23 cellular contexts compared by ENCODE assay signal in genomic region chr7:114589436-114589835, GRCh38.
A peak's percentile ranks its signal among the peaks of the same experiment; 100 is the strongest.
DNase-seq lines count a peak whose midpoint lies in the region; TF ChIP-seq lines count a peak whose summit lies in the region.
"Had no signal": no experiment of that assay in that cellular context is flagged by ENCODE, and none has a peak within 500 bp of the region (broad histone marks: within the 10 kb centered on the region; RNA-seq: fewer than 3 reads in every experiment).

No MANE protein-coding gene starts in this region.

- DNase-seq in HAP-1 (ENCODE audit: low spot score in 2 of 2) (peak; percentile 29 to 59), NCI-H69 (lab: John Stamatoyannopoulos, UW) (peak; percentile 97), foreskin melanocyte (peak; percentile 6), neural progenitor cell (ENCODE audit: low spot score) (peak; percentile 37), activated gamma-delta T cell treated with Interleukin-2 at 50 U/mL for 16 hours (no peak), NOMO-1 treated with DMSO at 0.1 percent for 48 hours (lab: John Stamatoyannopoulos, UW; ENCODE audit: unreplicated experiment) (no peak), H7 (no peak)
- no peak for DNase-seq in central memory CD4-positive, alpha-beta T cell
- DNase-seq: Caco-2; CD8-positive, alpha-beta T cell; DMS79 treated with DMSO at 0.1 percent for 48 hours; H9; MM.1S; NCI-H2029; NCI-H2227 treated with DMSO at 0.1 percent for 48 hours; NCI-H774; SHP77 treated with DMSO at 0.1 percent for 48 hours; SK-N-SH had no signal

- H3K4me3 Mint-ChIP-seq in neural progenitor cell, result no peak overlapping the region
- H3K4me3 Mint-ChIP-seq: B cell; CD8-positive, alpha-beta T cell; H9; IgD-negative memory B cell had no signal

- H3K27me3 ChIP-seq in HAP-1 (ENCODE audit: low read depth) (no peaks in the 10 kb centered on the region), neural progenitor cell (no peaks in the 10 kb centered on the region), H7 (ENCODE audit: control insufficient read depth, insufficient read depth, low read length) (no peaks in the 10 kb centered on the region)

- H3K4me3 ChIP-seq in HAP-1, result no peak overlapping the region
- no peak overlapping the region for H3K4me3 ChIP-seq in neural progenitor cell
- no peak overlapping the region for H3K4me3 ChIP-seq in H7 (ENCODE audit: insufficient read depth, low read depth, low read length)

- no peaks in the 10 kb centered on the region for H3F3A ChIP-seq in neural progenitor cell (ENCODE audit: low read depth)

- H3K36me3 Mint-ChIP-seq in neural progenitor cell, result no peaks in the 10 kb centered on the region
- H3K36me3 Mint-ChIP-seq: CD8-positive, alpha-beta T cell; IgD-negative memory B cell had no signal

- H4K20me1 ChIP-seq in neural progenitor cell (ENCODE audit: low read depth), result no peaks in the 10 kb centered on the region

- H3K4me1 Mint-ChIP-seq in neural progenitor cell, result peaks cover 9% of the 10 kb centered on the region
- H3K4me1 Mint-ChIP-seq: B cell, IgD-negative memory B cell had no signal

- no peak overlapping the region for H3K9ac ChIP-seq in neural progenitor cell
- H3K9ac ChIP-seq: KMS-11, SK-N-SH had no signal

- H3K9me3 ChIP-seq in HAP-1 (no peaks in the 10 kb centered on the region), neural progenitor cell (ENCODE audit: low read depth) (no peaks in the 10 kb centered on the region)
- H3K9me3 ChIP-seq: Caco-2, SK-N-SH had no signal

- H3K4me1 ChIP-seq in HAP-1, result peaks cover 5% of the 10 kb centered on the region; the same call in 1 of the 2 replicates
- peaks cover 17% of the 10 kb centered on the region for H3K4me1 ChIP-seq in neural progenitor cell
- H3K4me1 ChIP-seq: Caco-2 had no signal

- peak overlapping the region; percentile 21 for H2AFZ ChIP-seq in neural progenitor cell (replicated peaks)

- H3K27ac Mint-ChIP-seq in neural progenitor cell, result no peak overlapping the region
- H3K27ac Mint-ChIP-seq: B cell; CD8-positive, alpha-beta T cell; H9; IgD-negative memory B cell had no signal

- H3K79me2 ChIP-seq in neural progenitor cell (ENCODE audit: low read depth), result no peaks in the 10 kb centered on the region

- peak overlapping the region; percentile 37 for H3K4me2 ChIP-seq in neural progenitor cell
- H3K4me2 ChIP-seq: KMS-11, SK-N-SH had no signal

- H3K27me3 Mint-ChIP-seq in neural progenitor cell (ENCODE audit: insufficient read depth, low read depth), result no peaks in the 10 kb centered on the region
- H3K27me3 Mint-ChIP-seq: B cell, IgD-negative memory B cell had no signal

- H3K27ac ChIP-seq in neural progenitor cell, result peak overlapping the region; percentile 39
- H3K27ac ChIP-seq: C4-2B, KMS-11, RWPE1 had no signal

- in situ Hi-C loops in HAP-1 (cut with MboI; ENCODE audit: low sequenced_read_pairs), result no loop called here

- no peak for TF ChIP-seq CTCF in neural progenitor cell (IDR thresholded peaks at IDR 0.05)

- no peaks in the 10 kb centered on the region for H3K36me3 ChIP-seq in HAP-1 (replicated peaks)
- H3K36me3 ChIP-seq in neural progenitor cell, result no peaks in the 10 kb centered on the region
- no peaks in the 10 kb centered on the region for H3K36me3 ChIP-seq in H7 (replicated peaks; ENCODE audit: control insufficient read depth, insufficient read depth, low read length)

- no peaks in the 10 kb centered on the region for H3K9me3 Mint-ChIP-seq in neural progenitor cell
- H3K9me3 Mint-ChIP-seq: CD8-positive, alpha-beta T cell; H9; IgD-negative memory B cell had no signal

Comparison
In these comparisons a context has a peak if more than half of its experiments do, and no peak if none do; other contexts are left out.
1. DNase-seq: peak in HAP-1 (2 of 2), NCI-H69 (single experiment), foreskin melanocyte (single experiment) and neural progenitor cell (single experiment); none in activated gamma-delta T cell treated with Interleukin-2 at 50 U/mL for 16 hours (single experiment), central memory CD4-positive, alpha-beta T cell (single experiment), NOMO-1 treated with DMSO at 0.1 percent for 48 hours (single experiment) and H7 (single experiment).